In the genomic region with DNA sequence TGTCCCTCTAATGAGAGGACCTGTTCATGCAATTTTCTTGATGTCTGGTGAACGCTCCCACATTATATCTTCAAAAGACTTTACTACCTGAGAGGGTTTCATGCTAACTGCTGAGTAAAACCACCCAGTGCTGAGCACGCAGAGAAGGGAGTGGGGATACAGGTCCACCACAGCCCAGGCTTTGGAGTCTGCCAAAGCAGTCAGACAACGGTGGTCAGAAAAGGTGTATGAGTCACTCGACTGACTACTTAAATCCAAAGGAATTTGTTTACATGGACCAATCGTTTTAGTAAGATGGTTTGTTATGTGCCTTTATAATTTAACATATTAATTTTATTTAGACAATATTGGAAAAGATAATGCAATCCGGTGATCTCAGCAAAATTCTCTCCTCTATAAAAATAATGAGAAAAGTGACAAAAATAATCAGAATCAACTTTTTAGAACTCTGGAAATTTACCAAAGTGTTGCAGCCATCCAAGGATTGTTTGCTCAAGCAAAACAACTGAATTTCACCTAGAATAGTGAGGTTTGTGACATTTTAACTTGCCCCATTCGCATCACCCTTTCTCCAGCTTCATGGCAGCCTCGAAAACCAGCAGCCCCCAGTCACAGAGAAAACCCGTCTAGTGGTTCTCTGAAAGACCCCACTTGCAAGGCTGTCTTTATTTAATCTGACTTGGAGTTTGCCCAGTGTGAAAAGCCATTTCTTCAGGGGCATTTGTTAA, we compare ENCODE assay signal across 9 cellular contexts. TPM values are rescaled to one million over a fixed set of nuclear protein-coding genes. Genes with fewer than 3 reads are reported as not detected.
DNase-seq lines count a peak whose midpoint lies in the region; ATAC-seq, FAIRE-seq and TF ChIP-seq lines count a peak whose summit lies in the region.
"Not testable (repeated sequence)": the region's sequence is repeated elsewhere in the genome, so short reads cannot be mapped to it uniquely, and the experiment has no call there.
"Had no signal": no experiment of that assay in that cellular context is flagged by ENCODE, and none has a peak within 500 bp of the region (broad histone marks: within the 10 kb centered on the region; RNA-seq: fewer than 3 reads in every experiment).

No MANE protein-coding gene starts in this region.

- H3K36me3 ChIP-seq in HepG2 (replicated peaks in 1 of 2; ENCODE audit: control insufficient read depth in 1 of 2, insufficient read depth in 2 of 2, low read length in 2 of 2): not testable (repeated sequence)

- not testable (repeated sequence) for H3K79me2 ChIP-seq in HepG2 (ENCODE audit: insufficient read depth, low read length)

- POLR2A ChIA-PET in HepG2 (lab: Yijun Ruan, JAX): not testable (repeated sequence)

- FAIRE-seq in HepG2 (lab: Jason Lieb, UNC): peak; percentile 8
- not testable (repeated sequence) for FAIRE-seq in urothelium cell line (lab: Jason Lieb, UNC)

- not testable (repeated sequence) for H3K9me3 ChIP-seq in HepG2 (ENCODE audit: low read length)

- H3K4me2 ChIP-seq in HepG2 (ENCODE audit: low read depth, low read length): peak overlapping the region; percentile 23; the same call in 1 of the 2 replicates

- not testable (repeated sequence) for ATAC-seq in foreskin keratinocyte
- ATAC-seq in HepG2: peak; percentile 91

- intact Hi-C loops in HepG2 (cut with micrococcal nuclease; ENCODE audit: unreplicated experiment): not testable (repeated sequence)

- TF ChIP-seq EP300 in HepG2 (IDR thresholded peaks at IDR 0.05; ENCODE audit: low read depth in 2 of 2, low read length in 2 of 2); HepG2 (CRISPR knock-in tag; IDR thresholded peaks at IDR 0.05; ENCODE audit: borderline replicate concordance): not testable (repeated sequence)

- not testable (repeated sequence) for BruUV-seq in HepG2 (replicated peaks; lab: Mats Ljungman, UMichigan)

- not testable (repeated sequence) for H2AFZ ChIP-seq in HepG2 (ENCODE audit: low read length)

- in situ Hi-C loops in HepG2 (cut with HindIII; ENCODE audit: extremely low pct_ligation_motif_present, low pct_unique_long_range_greater_than_20kb): not testable (repeated sequence)

- CTCF ChIA-PET in HepG2 (lab: Yijun Ruan, JAX; ENCODE audit: low intra/inter-chr PET ratio, low total read pairs): not testable (repeated sequence)

- not testable (repeated sequence) for TF ChIP-seq CTCF in epithelial cell of esophagus (IDR thresholded peaks at IDR 0.05; ENCODE audit: insufficient read depth, low read depth, low read length, missing control alignments); foreskin keratinocyte (conservative IDR thresholded peaks at IDR 0.05); HepG2 (CRISPR knock-in tag; IDR thresholded peaks at IDR 0.05)

- H3K9ac ChIP-seq in HepG2 (ENCODE audit: insufficient read depth, low read depth, low read length): not testable (repeated sequence)

- TF ChIP-seq POLR2A in HepG2 (IDR thresholded peaks at IDR 0.05; ENCODE audit: insufficient read depth in 1 of 2, low read depth in 2 of 2, low read length in 2 of 2): not testable (repeated sequence)

- H3K27ac ChIP-seq in foreskin keratinocyte; HepG2 (ENCODE audit: extremely low read length, insufficient read depth, low read length): not testable (repeated sequence)

- WGBS in HepG2 (ENCODE audit: low lambda C conversion rate): 40% methylated on average over 9 of the region's 9 CpGs

- not testable (repeated sequence) for H3K4me3 ChIP-seq in epithelial cell of esophagus (ENCODE audit: low read length); HepG2 (replicated peaks in 1 of 3; ENCODE audit: insufficient read depth in 1 of 3, low read depth in 2 of 3, low read length in 3 of 3)

- DNase-seq in EH (ENCODE audit: low read depth) (peak; percentile 31), HuH-7 (ENCODE audit: low spot score) (peak; percentile 3), RPMI7951 (ENCODE audit: low read depth) (peak; percentile 22), astrocyte of the hippocampus (ENCODE audit: low read depth, low spot score) (peak; percentile 62), epithelial cell of esophagus (ENCODE audit: low read depth) (peak; percentile 56), foreskin keratinocyte (peak; percentile 2 to 11), HepG2 (ENCODE audit: low spot score) (peak; percentile 53), urothelium cell line (ENCODE audit: low spot score) (peak; percentile 44)

- H4K20me1 ChIP-seq in HepG2 (ENCODE audit: insufficient read depth, low read length): not testable (repeated sequence)

- H3K4me1 ChIP-seq in foreskin keratinocyte; HepG2 (ENCODE audit: insufficient read depth, low read length): not testable (repeated sequence)

- H3K27me3 ChIP-seq in foreskin keratinocyte; HepG2 (ENCODE audit: control insufficient read depth in 1 of 2, insufficient read depth in 2 of 2, low read length in 2 of 2): not testable (repeated sequence)

- not testable (repeated sequence) for TF ChIP-seq RAD21 in HepG2 (CRISPR knock-in tag; IDR thresholded peaks at IDR 0.05)

TF ChIP-seq in HepG2, 621 proteins besides CTCF, POLR2A, EP300 and RAD21:
- TF ChIP-seq FOSL2 (CRISPR knock-in tag; IDR thresholded peaks at IDR 0.05): peak; percentile 88
- TF ChIP-seq, protein P1, sequence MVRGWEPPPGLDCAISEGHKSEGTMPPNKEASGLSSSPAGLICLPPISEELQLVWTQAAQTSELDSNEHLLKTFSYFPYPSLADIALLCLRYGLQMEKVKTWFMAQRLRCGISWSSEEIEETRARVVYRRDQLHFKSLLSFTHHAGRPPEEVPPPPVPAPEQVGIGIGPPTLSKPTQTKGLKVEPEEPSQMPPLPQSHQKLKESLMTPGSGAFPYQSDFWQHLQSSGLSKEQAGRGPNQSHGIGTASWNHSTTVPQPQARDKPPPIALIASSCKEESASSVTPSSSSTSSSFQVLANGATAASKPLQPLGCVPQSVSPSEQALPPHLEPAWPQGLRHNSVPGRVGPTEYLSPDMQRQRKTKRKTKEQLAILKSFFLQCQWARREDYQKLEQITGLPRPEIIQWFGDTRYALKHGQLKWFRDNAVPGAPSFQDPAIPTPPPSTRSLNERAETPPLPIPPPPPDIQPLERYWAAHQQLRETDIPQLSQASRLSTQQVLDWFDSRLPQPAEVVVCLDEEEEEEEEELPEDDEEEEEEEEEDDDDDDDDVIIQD (CRISPR knock-in tag; IDR thresholded peaks at IDR 0.05; ENCODE audit: low read depth): 0 out of 2 replicates have a peak, but pooled peaks have one; percentile 38
TF ChIP-seq in HepG2: peak in this region for 2; not testable (repeated sequence) for 619.

RNA-seq across cellular contexts. Expression of gene PLGLB2, which starts 52.1 kb away (rescaled TPM):
- 0.60 and 1.2 TPM in 2 replicates for total RNA-seq in RPMI7951 (2014; rRNA removed; shearing (Covaris generic))
- total RNA-seq in foreskin keratinocyte (0.24 TPM in 1 of 2 replicates, not detected in the other), HepG2 (2016; rRNA removed; fragmentation: Illumina TruSeq; extraction: Trizol) (0.07 TPM in 1 of 2 replicates, not detected in the other)
- polyA plus RNA-seq in foreskin keratinocyte (0.11 TPM in 1 of 2 replicates, not detected in the other), HepG2 (2011; rRNA removed) (0.25 and 0.33 TPM in 2 replicates)
- total RNA-seq in HepG2 (2016; cell fraction: cytosol; rRNA removed; fragmentation: Illumina TruSeq; extraction: Trizol; ENCODE audit: low read depth): not detected in 2 replicates
- total RNA-seq in HepG2 (2016; cell fraction: insoluble cytoplasmic fraction; rRNA removed; fragmentation: Illumina TruSeq; extraction: Trizol): 0.19 TPM in 1 of 2 replicates, not detected in the other
- not detected in 2 replicates for total RNA-seq in HepG2 (2016; cell fraction: membrane; rRNA removed; fragmentation: Illumina TruSeq; extraction: Trizol)
- 0.25 TPM in 1 of 2 replicates, not detected in the other for total RNA-seq in HepG2 (2016; cell fraction: nucleus; rRNA removed; fragmentation: Illumina TruSeq; extraction: Trizol)
- not detected in 2 replicates for polyA plus RNA-seq in HepG2 (2011; cell fraction: cytosol; rRNA removed)
- 0.71 TPM in 1 of 2 replicates, not detected in the other for polyA plus RNA-seq in HepG2 (2011; cell fraction: nucleus; rRNA removed)
- 0.27 TPM in 1 of 2 replicates, not detected in the other for polyA plus RNA-seq in HepG2 (2012)
- polyA plus RNA-seq in HepG2 (2016; cell fraction: cytosol; fragmentation: Illumina TruSeq; extraction: Trizol; ENCODE audit: low read depth): not detected in 2 replicates
- polyA plus RNA-seq in HepG2 (2016; cell fraction: insoluble cytoplasmic fraction; fragmentation: Illumina TruSeq; extraction: Trizol; ENCODE audit: low read depth): not detected in 2 replicates
- polyA plus RNA-seq in HepG2 (2016; cell fraction: membrane; fragmentation: Illumina TruSeq; extraction: Trizol; ENCODE audit: low read depth): not detected in 2 replicates
- 0.48 TPM in 1 of 2 replicates, not detected in the other for polyA plus RNA-seq in HepG2 (2016; cell fraction: nucleus; fragmentation: Illumina TruSeq; extraction: Trizol; ENCODE audit: insufficient read depth, low read depth)
- polyA minus RNA-seq in HepG2 (2011; rRNA and poly(A)+ RNA removed; ENCODE audit: low replicate concordance): 1.4 TPM in 1 of 2 replicates, not detected in the other
- not detected in 2 replicates for polyA minus RNA-seq in HepG2 (2011; cell fraction: cytosol; rRNA and poly(A)+ RNA removed)
- 3.0 and 3.2 TPM in 2 replicates for polyA minus RNA-seq in HepG2 (2011; cell fraction: nucleus; rRNA and poly(A)+ RNA removed)
- polyA plus RNA-seq: CD14-positive monocyte had no signal

Comparison
In these comparisons a context has a peak if more than half of its experiments do, and no peak if none do; other contexts are left out.
1. DNase-seq: peak in every context shown above with its lines; median percentile 62 in astrocyte of the hippocampus; 56 in epithelial cell of esophagus; 53 in HepG2; 44 in urothelium cell line; 31 in EH; 22 in RPMI7951; 6 in foreskin keratinocyte; 3 in HuH-7.